In the genomic region with DNA sequence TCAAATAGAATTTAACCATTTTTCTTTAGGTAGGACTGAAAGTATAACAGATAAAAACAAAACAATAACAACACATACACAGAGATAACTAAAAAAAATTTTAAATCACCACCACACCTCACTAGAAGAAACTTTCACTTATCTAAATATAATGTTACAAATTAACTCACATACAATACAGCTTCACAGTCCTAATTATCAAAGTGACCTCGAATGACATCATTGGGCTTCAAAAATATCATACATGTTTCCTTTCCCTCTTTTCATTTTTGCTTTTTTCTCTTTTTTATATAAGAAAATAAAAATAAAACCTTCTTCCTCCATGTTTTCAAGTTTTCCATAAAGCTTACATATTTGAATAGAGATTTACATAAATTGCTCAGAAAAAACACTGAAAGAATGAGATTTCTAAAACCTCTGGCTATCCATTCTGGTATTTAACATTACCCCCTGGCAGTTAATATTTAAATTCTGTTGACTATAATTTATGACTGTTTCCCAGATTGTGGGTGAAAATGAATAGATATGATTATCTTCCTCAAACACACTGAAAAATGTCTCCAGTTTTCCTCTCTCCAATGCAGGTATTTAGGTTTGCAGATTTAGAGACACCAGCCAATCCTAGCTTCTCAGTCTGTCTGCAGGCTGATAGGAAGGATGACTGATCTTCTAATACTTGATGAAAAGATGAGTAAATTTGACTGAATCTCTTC, we compare ENCODE assay signal across 22 cellular contexts.
"Had no signal": no experiment of that assay in that cellular context is flagged by ENCODE, and none has a peak within 500 bp of the region (broad histone marks: within the 10 kb centered on the region; RNA-seq: fewer than 3 reads in every experiment).

No MANE protein-coding gene starts in this region.

- H3K4me3 ChIP-seq: breast epithelium had no signal

- H3K9me3 ChIP-seq: breast epithelium, SK-N-SH had no signal

- ATAC-seq: activated T-helper 17 cell treated with anti-CD3 and anti-CD28 coated beads, Interleukin-2, amount 50 U/mL, for 72 hours; Right ventricle myocardium inferior had no signal

- H3K9ac ChIP-seq: SK-N-SH had no signal

- H3K27ac Mint-ChIP-seq: activated CD4-positive, alpha-beta memory T cell treated with anti-CD3 and anti-CD28 coated beads for 36 hours; activated CD4-positive, alpha-beta T cell treated with anti-CD3 and anti-CD28 coated beads, Interleukin-2, amount 10 ng/mL, durations not matched to agents 7 days and 5 days; activated naive CD4-positive, alpha-beta T cell treated with anti-CD3 and anti-CD28 coated beads for 36 hours; activated naive CD8-positive, alpha-beta T cell; activated T-helper 17 cell treated with anti-CD3 and anti-CD28 coated beads, Interleukin-2, amount 50 U/mL, for 72 hours had no signal

- H3K36me3 ChIP-seq: breast epithelium had no signal

- H3K4me3 Mint-ChIP-seq: activated CD4-positive, alpha-beta memory T cell treated with anti-CD3 and anti-CD28 coated beads for 36 hours; activated CD4-positive, alpha-beta T cell treated with anti-CD3 and anti-CD28 coated beads, Interleukin-2, amount 10 ng/mL, durations not matched to agents 7 days and 5 days; activated naive CD4-positive, alpha-beta T cell treated with anti-CD3 and anti-CD28 coated beads for 36 hours; activated naive CD8-positive, alpha-beta T cell; activated T-helper 17 cell treated with anti-CD3 and anti-CD28 coated beads, Interleukin-2, amount 50 U/mL, for 72 hours had no signal

- H3K9me3 Mint-ChIP-seq: activated CD4-positive, alpha-beta memory T cell treated with anti-CD3 and anti-CD28 coated beads for 36 hours; activated CD4-positive, alpha-beta T cell treated with anti-CD3 and anti-CD28 coated beads, Interleukin-2, amount 10 ng/mL, durations not matched to agents 7 days and 5 days; activated naive CD4-positive, alpha-beta T cell treated with anti-CD3 and anti-CD28 coated beads for 36 hours; activated T-helper 17 cell treated with anti-CD3 and anti-CD28 coated beads, Interleukin-2, amount 50 U/mL, for 72 hours had no signal

- H3K27me3 ChIP-seq: breast epithelium had no signal

- H3K27me3 Mint-ChIP-seq: activated CD4-positive, alpha-beta memory T cell treated with anti-CD3 and anti-CD28 coated beads for 36 hours; activated CD4-positive, alpha-beta T cell treated with anti-CD3 and anti-CD28 coated beads, Interleukin-2, amount 10 ng/mL, durations not matched to agents 7 days and 5 days; activated naive CD8-positive, alpha-beta T cell; activated T-helper 17 cell treated with anti-CD3 and anti-CD28 coated beads, Interleukin-2, amount 50 U/mL, for 72 hours had no signal

- H3K4me2 ChIP-seq: SK-N-SH had no signal

- DNase-seq: activated CD4-positive, alpha-beta memory T cell treated with anti-CD3 and anti-CD28 coated beads for 36 hours; activated CD4-positive, alpha-beta T cell treated with anti-CD3 and anti-CD28 coated beads, Interleukin-2, amount 10 ng/mL, durations not matched to agents 7 days and 5 days; activated CD4-positive, CD25-positive, alpha-beta regulatory T cell; activated CD8-positive, alpha-beta memory T cell treated with anti-CD3 and anti-CD28 coated beads for 24 hours; activated gamma-delta T cell; activated naive CD4-positive, alpha-beta T cell treated with anti-CD3 and anti-CD28 coated beads for 36 hours; activated T-cell treated with anti-CD3 and anti-CD28 coated beads, Interleukin-2, amount 50 U/mL, for 48 hours; caudate nucleus; Karpas-422; MM.1S; NCI-H1105 treated with DMSO at 0.1 percent for 48 hours; NCI-H1436 treated with DMSO at 0.1 percent for 48 hours; NCI-H187; NCI-H2081; NCI-H510A treated with DMSO at 0.1 percent for 48 hours; RPMI8226; SK-N-SH; T-helper 1 cell had no signal
